In genomic region chr7:100401811-100402210, GRCh38 we compare ENCODE assay signal across 23 cellular contexts.
"Had no signal": no experiment of that assay in that cellular context is flagged by ENCODE, and none has a peak within 500 bp of the region (broad histone marks: within the 10 kb centered on the region; RNA-seq: fewer than 3 reads in every experiment).

No MANE protein-coding gene starts in this region.

- H3K36me3 Mint-ChIP-seq: activated naive CD8-positive, alpha-beta T cell treated with anti-CD3 and anti-CD28 coated beads, Interleukin-2, amount 10 ng/mL, durations not matched to agents 7 days and 5 days had no signal

- ATAC-seq: activated T-cell treated with anti-CD3 and anti-CD28 coated beads, Interleukin-2, amount 50 U/mL, for 4 hours; K562 had no signal

- H3K9me3 Mint-ChIP-seq: activated B cell treated with CpG ODN at 0.5 μM for 24 hours; activated CD4-positive, alpha-beta T cell treated with anti-CD3 and anti-CD28 coated beads, Interleukin-2, amount 10 ng/mL, durations not matched to agents 24 days and 14 days; activated naive CD8-positive, alpha-beta T cell treated with anti-CD3 and anti-CD28 coated beads, Interleukin-2, amount 10 ng/mL, durations not matched to agents 7 days and 5 days; activated T-cell treated with anti-CD3 and anti-CD28 coated beads, Interleukin-2, amount 50 U/mL, for 4 hours; activated T-helper 2 cell treated with anti-CD3 and anti-CD28 coated beads, Interferon-gamma antibody, Interleukin-2, Interleukin-4, amounts not matched to agents 10 μg/mL and 5 μg/mL and 100 μg/mL, durations not matched to agents 14 hours and 24 hours and 36 hours; T-helper 1 cell treated with Interleukin-12 subunit alpha and Interleukin-12 subunit beta and Interleukin-4 antibody, amounts not matched to agents 30 μg/mL and 1 μg/mL, for 36 hours had no signal

- DNase-seq: activated B cell treated with CpG ODN at 0.5 μM for 24 hours; activated CD4-positive, alpha-beta T cell treated with anti-CD3 and anti-CD28 coated beads for 1 hour; activated CD4-positive, alpha-beta T cell treated with anti-CD3 and anti-CD28 coated beads, Interleukin-2, amount 10 ng/mL, durations not matched to agents 24 days and 14 days; activated CD4-positive, alpha-beta T cell treated with anti-CD3 and anti-CD28 coated beads, Interleukin-2, amount 50 U/mL, for 48 hours; activated CD8-positive, alpha-beta memory T cell treated with anti-CD3 and anti-CD28 coated beads for 24 hours; activated naive CD4-positive, alpha-beta T cell treated with anti-CD3 and anti-CD28 coated beads, Interleukin-2, amount 50 U/mL, for 16 hours; activated naive CD8-positive, alpha-beta T cell treated with anti-CD3 and anti-CD28 coated beads, Interleukin-2, amount 10 ng/mL, durations not matched to agents 7 days and 5 days; activated T-cell treated with anti-CD3 and anti-CD28 coated beads, Interleukin-2, amount 50 U/mL, for 4 hours; adrenal gland; anterior cingulate cortex; Karpas-422; MM.1S; NCI-H1930; NCI-H2171 treated with DMSO at 0.1 percent for 48 hours; NCI-H226; NCI-H526 treated with DMSO at 0.1 percent for 48 hours; Peyer's patch; Right ventricle myocardium superior; SJCRH30 had no signal

- H3K4me3 Mint-ChIP-seq: activated B cell treated with CpG ODN at 0.5 μM for 24 hours; activated CD4-positive, alpha-beta T cell treated with anti-CD3 and anti-CD28 coated beads, Interleukin-2, amount 10 ng/mL, durations not matched to agents 24 days and 14 days; activated naive CD8-positive, alpha-beta T cell treated with anti-CD3 and anti-CD28 coated beads, Interleukin-2, amount 10 ng/mL, durations not matched to agents 7 days and 5 days; activated T-cell treated with anti-CD3 and anti-CD28 coated beads, Interleukin-2, amount 50 U/mL, for 4 hours; T-helper 1 cell treated with Interleukin-12 subunit alpha and Interleukin-12 subunit beta and Interleukin-4 antibody, amounts not matched to agents 30 μg/mL and 1 μg/mL, for 36 hours had no signal

- H3K4me1 ChIP-seq: Peyer's patch, SJCRH30 had no signal

- H3K27ac Mint-ChIP-seq: activated CD4-positive, alpha-beta T cell treated with anti-CD3 and anti-CD28 coated beads, Interleukin-2, amount 10 ng/mL, durations not matched to agents 24 days and 14 days; activated naive CD8-positive, alpha-beta T cell treated with anti-CD3 and anti-CD28 coated beads, Interleukin-2, amount 10 ng/mL, durations not matched to agents 7 days and 5 days; activated T-helper 2 cell treated with anti-CD3 and anti-CD28 coated beads, Interferon-gamma antibody, Interleukin-2, Interleukin-4, amounts not matched to agents 10 μg/mL and 5 μg/mL and 100 μg/mL, durations not matched to agents 14 hours and 24 hours and 36 hours; T-helper 1 cell treated with Interleukin-12 subunit alpha and Interleukin-12 subunit beta and Interleukin-4 antibody, amounts not matched to agents 30 μg/mL and 1 μg/mL, for 36 hours had no signal

- H3K9me3 ChIP-seq: adrenal gland, Peyer's patch, SJCRH30 had no signal

- H3K27me3 ChIP-seq: adrenal gland, Peyer's patch had no signal

- H3K27ac ChIP-seq: adrenal gland, Peyer's patch, RWPE1, SJCRH30 had no signal

- H3K4me3 ChIP-seq: adrenal gland, K562, Peyer's patch, SJCRH30 had no signal

- H3K27me3 Mint-ChIP-seq: activated B cell treated with CpG ODN at 0.5 μM for 24 hours had no signal

- H3K36me3 ChIP-seq: adrenal gland, Peyer's patch, SJCRH30 had no signal
